1 cellular context compared by ENCODE assay signal in genomic region chr6:145735356-145736165, GRCh38.
TF ChIP-seq lines count a peak whose summit lies in the region.

Gene EPM2A (minus strand): TSS chr6:145735520. CDS start chr6:145735498, 22 bp downstream.

TF ChIP-seq in K562, 482 proteins besides CTCF, POLR2A, EP300 and RAD21 (continued from another document and continues in another):
- TF ChIP-seq CREM (IDR thresholded peaks at IDR 0.05; ENCODE audit: low read depth) (no peak), KDM5B (IDR thresholded peaks at IDR 0.05; ENCODE audit: insufficient replicate concordance, low read depth, low read length) (peak; percentile 71), OTX1 (CRISPR knock-in tag; IDR thresholded peaks at IDR 0.05) (0 out of 2 replicates have a peak, but pooled peaks have one; percentile 58), USF1 (CRISPR knock-in tag; IDR thresholded peaks at IDR 0.05) (peak; percentile 80), STAT6 (CRISPR knock-in tag; IDR thresholded peaks at IDR 0.05) (peak; percentile 81; the same call in 1 of the 2 replicates), SMARCE1 (IDR thresholded peaks at IDR 0.05) (peak; percentile 33; the same call in 1 of the 2 replicates), KLF6 (CRISPR knock-in tag; IDR thresholded peaks at IDR 0.05; ENCODE audit: borderline replicate concordance) (0 out of 2 replicates have a peak, but pooled peaks have one; percentile 20), HMBOX1 (IDR thresholded peaks at IDR 0.05) (peak; percentile 80), MITF (IDR thresholded peaks at IDR 0.05) (0 out of 2 replicates have a peak, but pooled peaks have one; percentile 26), RFX7 (CRISPR knock-in tag; IDR thresholded peaks at IDR 0.05) (no peak), BRD4 (IDR thresholded peaks at IDR 0.05) (peak; percentile 90), HINFP (tag; conservative IDR thresholded peaks at IDR 0.05; ENCODE audit: low read depth) (no peak), FOXM1 (IDR thresholded peaks at IDR 0.05; ENCODE audit: low read depth) (no peak), FOXM1 (CRISPR knock-in tag; IDR thresholded peaks at IDR 0.05; ENCODE audit: low read depth) (peak; percentile 81; the same call in 1 of the 2 replicates), E2F4 (CRISPR knock-in tag; IDR thresholded peaks at IDR 0.05; ENCODE audit: low read depth) (0 out of 2 replicates have a peak, but pooled peaks have one; percentile 21), ZNF232 (CRISPR knock-in tag; IDR thresholded peaks at IDR 0.05) (peak; percentile 82; the same call in 1 of the 2 replicates), HSF4 (CRISPR knock-in tag; IDR thresholded peaks at IDR 0.05; ENCODE audit: borderline replicate concordance) (no peak), POLR2AphosphoS5 (IDR thresholded peaks at IDR 0.05; ENCODE audit: control insufficient read depth, insufficient read depth, low read depth, low read length) (peak; percentile 54), EP400 (IDR thresholded peaks at IDR 0.05) (peak; percentile 88), KAT8 (IDR thresholded peaks at IDR 0.05; ENCODE audit: low read depth) (no peak), ZNF280A (IDR thresholded peaks at IDR 0.05; ENCODE audit: low read depth, partially characterized antibody) (no peak), FOXP4 (CRISPR knock-in tag; IDR thresholded peaks at IDR 0.05; ENCODE audit: borderline replicate concordance) (no peak; the same call in 1 of the 2 replicates), FOXA3 (CRISPR knock-in tag; conservative IDR thresholded peaks at IDR 0.05 in 1 of 2, IDR thresholded peaks at IDR 0.05 in 1 of 2) (peak in 1 of 2 experiments; percentile 61; a peak in 1 of 4 replicates), CHCHD3 (CRISPR knock-in tag; IDR thresholded peaks at IDR 0.05) (no peak), PYGO2 (tag; IDR thresholded peaks at IDR 0.05) (no peak), E2F1 (CRISPR knock-in tag; IDR thresholded peaks at IDR 0.05) (peak; percentile 81), TEAD4 (IDR thresholded peaks at IDR 0.05; ENCODE audit: low read length) (no peak), TEAD4 (CRISPR knock-in tag; IDR thresholded peaks at IDR 0.05; ENCODE audit: borderline replicate concordance) (peak; percentile 83), RCOR1 (IDR thresholded peaks at IDR 0.05; ENCODE audit: borderline replicate concordance in 1 of 2, low read depth in 2 of 2, low read length in 2 of 2) (no peak), ELF4 (CRISPR knock-in tag; IDR thresholded peaks at IDR 0.05) (no peak), ETV1 (tag; conservative IDR thresholded peaks at IDR 0.05; ENCODE audit: low read depth) (peak; percentile 75), LCOR (CRISPR knock-in tag; IDR thresholded peaks at IDR 0.05) (peak; percentile 35; the same call in 1 of the 2 replicates), L3MBTL2 (IDR thresholded peaks at IDR 0.05) (peak; percentile 96), ZNF639 (CRISPR knock-in tag; conservative IDR thresholded peaks at IDR 0.05 in 1 of 2, IDR thresholded peaks at IDR 0.05 in 1 of 2) (no peak), ZNF449 (CRISPR knock-in tag; IDR thresholded peaks at IDR 0.05) (no peak), PHF8 (IDR thresholded peaks at IDR 0.05; ENCODE audit: borderline replicate concordance, low read length) (peak; percentile 86; the same call in 1 of the 2 replicates), GABPB2 (CRISPR knock-in tag; conservative IDR thresholded peaks at IDR 0.05) (no peak), MYC (IDR thresholded peaks at IDR 0.05; ENCODE audit: low read depth, low read length) (peak; percentile 91), MYC (CRISPR knock-in tag; IDR thresholded peaks at IDR 0.05; ENCODE audit: borderline replicate concordance, low read depth) (peak; percentile 90; the same call in 1 of the 2 replicates)
